9 cellular contexts compared by ENCODE assay signal in genomic region chr5:173764321-173765029, GRCh38.
A peak's percentile ranks its signal among the peaks of the same experiment; 100 is the strongest.
DNase-seq lines count a peak whose midpoint lies in the region; ATAC-seq and TF ChIP-seq lines count a peak whose summit lies in the region.
"Had no signal": no experiment of that assay in that cellular context is flagged by ENCODE, and none has a peak within 500 bp of the region (broad histone marks: within the 10 kb centered on the region; RNA-seq: fewer than 3 reads in every experiment).

No MANE protein-coding gene starts in this region.

- H3K9me3 Mint-ChIP-seq in CD14-positive monocyte = peaks cover 0 to 5% (median 0%) of the 10 kb centered on the region in 7 donors
- peaks cover 0 to 2% (median 0%) of the 10 kb centered on the region in 5 donors for H3K9me3 Mint-ChIP-seq in CD8-positive, alpha-beta memory T cell
- H3K9me3 Mint-ChIP-seq: activated naive CD4-positive, alpha-beta T cell treated with anti-CD3 and anti-CD28 coated beads, Interleukin-2, amount 50 U/mL, for 24 hours had no signal

- peaks cover 40% of the 10 kb centered on the region for H3K4me1 Mint-ChIP-seq in CD14-positive monocyte
- no peaks in the 10 kb centered on the region for H3K4me1 Mint-ChIP-seq in CD8-positive, alpha-beta memory T cell
- H3K4me1 Mint-ChIP-seq: activated naive CD4-positive, alpha-beta T cell treated with anti-CD3 and anti-CD28 coated beads, Interleukin-2, amount 50 U/mL, for 24 hours had no signal

- no peaks in the 10 kb centered on the region for H3K36me3 Mint-ChIP-seq in CD14-positive monocyte
- no peaks in the 10 kb centered on the region for H3K36me3 Mint-ChIP-seq in CD8-positive, alpha-beta memory T cell
- H3K36me3 Mint-ChIP-seq: activated naive CD4-positive, alpha-beta T cell treated with anti-CD3 and anti-CD28 coated beads, Interleukin-2, amount 50 U/mL, for 24 hours had no signal

- H3K27ac ChIP-seq in left lung = peak overlapping the region; percentile 58 to 68
- no peak overlapping the region for H3K27ac ChIP-seq in CD8-positive, alpha-beta memory T cell (ENCODE audit: low read depth, low read length)

- H3K27ac Mint-ChIP-seq in CD14-positive monocyte = peak overlapping the region; percentile 33 to 88 (median 75)
- no peak overlapping the region for H3K27ac Mint-ChIP-seq in CD8-positive, alpha-beta memory T cell
- H3K27ac Mint-ChIP-seq: activated naive CD4-positive, alpha-beta T cell treated with anti-CD3 and anti-CD28 coated beads, Interleukin-2, amount 50 U/mL, for 24 hours had no signal

- H3K36me3 ChIP-seq in left lung = no peaks in the 10 kb centered on the region
- no peaks in the 10 kb centered on the region for H3K36me3 ChIP-seq in CD8-positive, alpha-beta memory T cell (ENCODE audit: insufficient read depth, low read length)

- no peak overlapping the region for H3K4me3 ChIP-seq in cardiac fibroblast (replicated peaks in 1 of 2; ENCODE audit: low read depth in 2 of 2, low read length in 2 of 2)
- H3K4me3 ChIP-seq in left lung = no peak overlapping the region
- H3K4me3 ChIP-seq in CD8-positive, alpha-beta memory T cell (ENCODE audit: low read length) = no peak overlapping the region

- DNase-seq in CD14-positive monocyte (ENCODE audit: low spot score) (peak; percentile 83), MV-4-11 (lab: John Stamatoyannopoulos, UW) (peak; percentile 82), cardiac fibroblast (ENCODE audit: low read depth in 2 of 2) (peak; percentile 95 to 97), left lung (peak; percentile 87 to 90), ureter (ENCODE audit: low spot score) (peak; percentile 87), GM19238 (ENCODE audit: insufficient read length, low spot score) (no peak)
- DNase-seq in CD8-positive, alpha-beta memory T cell = no peak
- no peak for DNase-seq in activated CD4-positive, alpha-beta T cell treated with anti-CD3 and anti-CD28 coated beads for 48 hours

- intact Hi-C loops in CD14-positive monocyte (cut with micrococcal nuclease) (no loop called here), left lung (cut with DNase I) (no loop called here)

- H3K27me3 Mint-ChIP-seq in CD14-positive monocyte (ENCODE audit: low read depth in 3 of 3) = peaks cover 4 to 6% (median 4%) of the 10 kb centered on the region in 3 donors
- peaks cover 7 to 11% of the 10 kb centered on the region in 2 donors for H3K27me3 Mint-ChIP-seq in CD8-positive, alpha-beta memory T cell
- H3K27me3 Mint-ChIP-seq: activated naive CD4-positive, alpha-beta T cell treated with anti-CD3 and anti-CD28 coated beads, Interleukin-2, amount 50 U/mL, for 24 hours had no signal

- ATAC-seq in left lung = peak; percentile 86

- no peaks in the 10 kb centered on the region for H3K27me3 ChIP-seq in left lung
- H3K27me3 ChIP-seq in CD8-positive, alpha-beta memory T cell (ENCODE audit: insufficient read depth, low read length, poor library complexity, severe bottlenecking) = no peaks in the 10 kb centered on the region

- H3K9me3 ChIP-seq in left lung = no peaks in the 10 kb centered on the region
- no peaks in the 10 kb centered on the region for H3K9me3 ChIP-seq in CD8-positive, alpha-beta memory T cell (ENCODE audit: low read length)

- H3K4me3 Mint-ChIP-seq in CD14-positive monocyte = peak overlapping the region in 1 of 2 donors; percentile 51
- H3K4me3 Mint-ChIP-seq in CD8-positive, alpha-beta memory T cell = no peak overlapping the region
- H3K4me3 Mint-ChIP-seq: activated naive CD4-positive, alpha-beta T cell treated with anti-CD3 and anti-CD28 coated beads, Interleukin-2, amount 50 U/mL, for 24 hours had no signal

- POLR2A ChIA-PET in CD8-positive, alpha-beta memory T cell (lab: Charles Lee) = no interaction called here

- CTCF ChIA-PET in CD8-positive, alpha-beta memory T cell (lab: Charles Lee) = interaction anchor here (1.3 kb wide), 1 partner anchor 127 kb away, joined by 3 read pairs; no protein-coding TSS in a partner anchor

- no peak for TF ChIP-seq CTCF in CD14-positive monocyte (IDR thresholded peaks at IDR 0.05)
- no peak for TF ChIP-seq CTCF in cardiac fibroblast (IDR thresholded peaks at IDR 0.05; ENCODE audit: low read depth, low read length)
- no peak for TF ChIP-seq CTCF in left lung (IDR thresholded peaks at IDR 0.05)

- peaks cover 5 to 37% of the 10 kb centered on the region in 2 donors for H3K4me1 ChIP-seq in left lung
- no peaks in the 10 kb centered on the region for H3K4me1 ChIP-seq in CD8-positive, alpha-beta memory T cell (ENCODE audit: insufficient read depth, low read length)

Comparison
In these comparisons a context has a peak if more than half of its experiments do, and no peak if none do; other contexts are left out.
1. DNase-seq: peak in CD14-positive monocyte (single experiment), MV-4-11 (single experiment), cardiac fibroblast (2 of 2), left lung (2 of 2) and ureter (single experiment); none in CD8-positive, alpha-beta memory T cell (0 of 5), GM19238 (single experiment) and activated CD4-positive, alpha-beta T cell treated with anti-CD3 and anti-CD28 coated beads for 48 hours (single experiment).
2. H3K27ac Mint-ChIP-seq: peak in CD14-positive monocyte (7 of 7); none in CD8-positive, alpha-beta memory T cell (0 of 8).